In the genomic region with DNA sequence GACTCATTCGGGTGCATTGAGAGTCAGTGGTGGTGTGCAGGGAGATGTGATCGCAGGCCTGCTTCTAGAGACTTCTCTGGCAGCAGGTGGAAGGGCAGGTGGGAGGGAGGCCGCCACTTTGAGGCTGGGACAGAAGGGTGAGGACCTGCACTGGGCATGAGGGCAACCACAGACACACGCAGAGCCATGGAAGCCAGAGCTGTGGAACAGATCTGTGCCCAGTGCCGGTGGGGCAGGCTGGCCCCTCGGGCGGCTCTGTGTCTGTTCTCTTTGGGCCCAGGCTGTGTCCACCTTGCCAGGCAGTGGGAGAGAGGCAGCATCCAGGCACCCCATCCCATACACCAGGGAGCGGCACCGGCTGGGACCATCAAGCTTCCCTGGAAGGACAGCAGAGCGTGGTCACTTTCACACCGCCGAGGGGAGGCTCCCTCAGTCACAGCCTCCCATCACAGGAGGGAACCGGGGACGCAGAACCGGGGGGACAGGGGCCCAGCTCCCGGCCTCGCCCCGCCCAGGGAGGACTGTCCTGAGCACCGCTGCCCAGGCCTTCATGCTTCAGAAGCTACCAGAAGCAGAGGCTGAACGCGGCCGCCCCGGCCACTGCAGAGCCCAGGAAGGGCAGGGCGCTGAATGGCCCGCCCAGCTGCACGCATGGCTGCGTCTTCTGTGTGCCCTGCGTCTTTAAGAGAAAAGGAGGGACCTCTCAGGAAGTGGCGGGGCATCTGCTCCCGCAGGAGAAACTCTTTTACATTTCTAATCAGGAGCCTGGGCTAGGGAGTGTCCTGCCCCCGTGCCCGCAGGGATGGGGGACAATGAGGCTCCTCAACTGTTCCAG, we compare ENCODE assay signal across 8 cellular contexts. TPM values are rescaled to one million over a fixed set of nuclear protein-coding genes. Genes with fewer than 3 reads are reported as not detected.
DNase-seq lines count a peak whose midpoint lies in the region; ATAC-seq, FAIRE-seq and TF ChIP-seq lines count a peak whose summit lies in the region.

No MANE protein-coding gene starts in this region.

- POLR2A ChIA-PET in HepG2 (lab: Yijun Ruan, JAX), result no interaction called here

- ATAC-seq in right lobe of liver (peak in 3 of 4 donors; percentile 6 to 23 (median 17)), HepG2 (no peak; the same call in 2 of the 3 replicates), heart right ventricle (peak; percentile 35 to 69 (median 56))

- 5% methylated on average over 3 of the region's 32 CpGs for WGBS in right lobe of liver (ENCODE audit: insufficient coverage, low coverage, low lambda C conversion rate, missing lambda C conversion rate)
- 25% methylated on average over 2 of the region's 32 CpGs for WGBS in HepG2 (ENCODE audit: low lambda C conversion rate)
- WGBS in heart right ventricle, 2 donors, result 49 to 50% methylated on average over 32 of the region's 32 CpGs

- H3K79me2 ChIP-seq in HepG2 (ENCODE audit: insufficient read depth, low read length), result no peaks in the 10 kb centered on the region

- CTCF ChIA-PET in HepG2 (lab: Yijun Ruan, JAX; ENCODE audit: low intra/inter-chr PET ratio, low total read pairs), result no interaction called here

- H3K27ac ChIP-seq in right lobe of liver, result no peak overlapping the region
- H3K27ac ChIP-seq in HepG2 (ENCODE audit: extremely low read length, insufficient read depth, low read length), result no peak overlapping the region
- H3K27ac ChIP-seq in heart right ventricle, result peak overlapping the region in 7 of 10 donors; percentile 1 to 64 (median 25)
- H3K27ac ChIP-seq in skeletal muscle tissue (ENCODE audit: low read depth, low read length), result no peak overlapping the region

- TF ChIP-seq POLR2A in right lobe of liver (IDR thresholded peaks at IDR 0.05), result no peak
- no peak for TF ChIP-seq POLR2A in HepG2 (IDR thresholded peaks at IDR 0.05; ENCODE audit: insufficient read depth in 1 of 2, low read depth in 2 of 2, low read length in 2 of 2)

- no peaks in the 10 kb centered on the region for H4K20me1 ChIP-seq in HepG2 (ENCODE audit: insufficient read depth, low read length)

- H3K4me2 ChIP-seq in HepG2 (ENCODE audit: low read depth, low read length), result no peak overlapping the region

- TF ChIP-seq EP300 in HepG2 (IDR thresholded peaks at IDR 0.05; ENCODE audit: low read depth in 2 of 2, low read length in 2 of 2) (no peak), HepG2 (CRISPR knock-in tag; IDR thresholded peaks at IDR 0.05; ENCODE audit: borderline replicate concordance) (no peak)

- no TSS peak for BruUV-seq in HepG2 (replicated peaks; lab: Mats Ljungman, UMichigan)

- no peak for TF ChIP-seq RAD21 in HepG2 (CRISPR knock-in tag; IDR thresholded peaks at IDR 0.05)

- H3K9me3 ChIP-seq in right lobe of liver (no peaks in the 10 kb centered on the region), HepG2 (ENCODE audit: low read length) (no peaks in the 10 kb centered on the region), heart right ventricle (no peaks in the 10 kb centered on the region), skeletal muscle tissue (ENCODE audit: control insufficient read depth in 3 of 3, low read length in 3 of 3) (no peaks in the 10 kb centered on the region)

- H3K4me3 ChIP-seq in right lobe of liver (peak overlapping the region in 1 of 3 donors; percentile 28), HepG2 (replicated peaks in 1 of 3; ENCODE audit: insufficient read depth in 1 of 3, low read depth in 2 of 3, low read length in 3 of 3) (no peak overlapping the region), heart right ventricle (peak overlapping the region; percentile 18 to 51 (median 42)), skeletal muscle tissue (ENCODE audit: low read length in 3 of 3) (peak overlapping the region; percentile 52 to 65 (median 54))

- no peaks in the 10 kb centered on the region for H3K4me1 ChIP-seq in right lobe of liver
- no peaks in the 10 kb centered on the region for H3K4me1 ChIP-seq in HepG2 (ENCODE audit: insufficient read depth, low read length)
- H3K4me1 ChIP-seq in heart right ventricle, result peaks cover 0 to 20% (median 9%) of the 10 kb centered on the region in 9 donors
- peaks cover 0 to 8% (median 3%) of the 10 kb centered on the region in 3 donors for H3K4me1 ChIP-seq in skeletal muscle tissue (ENCODE audit: control insufficient read depth in 3 of 3, insufficient read depth in 3 of 3, low read length in 3 of 3)

- H3K27me3 ChIP-seq in right lobe of liver (peaks cover 0 to 23% of the 10 kb centered on the region in 2 donors), HepG2 (ENCODE audit: control insufficient read depth in 1 of 2, insufficient read depth in 2 of 2, low read length in 2 of 2) (peaks cover 19 to 89% of the 10 kb centered on the region in 2 experiments), heart right ventricle (peaks cover 0 to 90% (median 74%) of the 10 kb centered on the region in 7 donors), skeletal muscle tissue (ENCODE audit: control insufficient read depth in 3 of 3, insufficient read depth in 3 of 3, low read length in 3 of 3) (peaks cover 39 to 54% (median 40%) of the 10 kb centered on the region in 3 donors)

- H3K36me3 ChIP-seq in right lobe of liver (no peaks in the 10 kb centered on the region), HepG2 (replicated peaks in 1 of 2; ENCODE audit: control insufficient read depth in 1 of 2, insufficient read depth in 2 of 2, low read length in 2 of 2) (no peaks in the 10 kb centered on the region), heart right ventricle (no peaks in the 10 kb centered on the region), skeletal muscle tissue (ENCODE audit: control insufficient read depth in 3 of 3, insufficient read depth in 3 of 3, low read length in 3 of 3) (no peaks in the 10 kb centered on the region)

- no peak overlapping the region for H2AFZ ChIP-seq in HepG2 (ENCODE audit: low read length)

- FAIRE-seq in HepG2 (lab: Jason Lieb, UNC), result no peak

- intact Hi-C loops in right lobe of liver (cut with DNase I) (no loop called here), HepG2 (cut with micrococcal nuclease; ENCODE audit: unreplicated experiment) (no loop called here), heart right ventricle (cut with DNase I) (no loop called here)

- H3K9ac ChIP-seq in HepG2 (ENCODE audit: insufficient read depth, low read depth, low read length), result no peak overlapping the region
- no peak overlapping the region for H3K9ac ChIP-seq in skeletal muscle tissue (ENCODE audit: low read depth in 1 of 3, low read length in 3 of 3)

- DNase-seq in right lobe of liver, result no peak
- DNase-seq in HepG2 (ENCODE audit: low spot score), result no peak
- peak; percentile 36 for DNase-seq in RPMI8226
- DNase-seq in heart right ventricle, result no peak
- no peak for DNase-seq in NCI-H2196 (lab: John Stamatoyannopoulos, UW; ENCODE audit: unreplicated experiment)
- DNase-seq in stimulated activated CD4-positive, alpha-beta T cell treated with anti-CD3 and anti-CD28 coated beads, Interleukin-12 subunit alpha, Interleukin-12 subunit beta, amount 100 ng/mL, for 4 hours, result no peak
- DNase-seq in retina, result no peak

- no peak for TF ChIP-seq CTCF in right lobe of liver (IDR thresholded peaks at IDR 0.05)
- no peak for TF ChIP-seq CTCF in HepG2 (CRISPR knock-in tag; IDR thresholded peaks at IDR 0.05)
- no peak for TF ChIP-seq CTCF in heart right ventricle (IDR thresholded peaks at IDR 0.05)

- in situ Hi-C loops in HepG2 (cut with HindIII; ENCODE audit: extremely low pct_ligation_motif_present, low pct_unique_long_range_greater_than_20kb), result no loop called here

RNA-seq across cellular contexts. Expression of gene EN2, which starts 32.1 kb away (rescaled TPM):
- total RNA-seq in right lobe of liver (not detected), HepG2 (2016; rRNA removed; fragmentation: Illumina TruSeq; extraction: Trizol) (not detected in 2 replicates), heart right ventricle (under 1 TPM in 2 of 10 donors, not detected in 8; 0.07 to 0.08 TPM), skeletal muscle tissue (under 0.01 TPM)
- total RNA-seq in HepG2 (2016; cell fraction: cytosol; rRNA removed; fragmentation: Illumina TruSeq; extraction: Trizol; ENCODE audit: low read depth), result not detected in 2 replicates
- not detected in 2 replicates for total RNA-seq in HepG2 (2016; cell fraction: insoluble cytoplasmic fraction; rRNA removed; fragmentation: Illumina TruSeq; extraction: Trizol)
- total RNA-seq in HepG2 (2016; cell fraction: membrane; rRNA removed; fragmentation: Illumina TruSeq; extraction: Trizol), result not detected in 2 replicates
- not detected in 2 replicates for total RNA-seq in HepG2 (2016; cell fraction: nucleus; rRNA removed; fragmentation: Illumina TruSeq; extraction: Trizol)
- polyA plus RNA-seq in HepG2 (2011; rRNA removed) (not detected in 2 replicates), heart right ventricle (under 1 TPM; 0.01 to 0.07 TPM)
- not detected in 2 replicates for polyA plus RNA-seq in HepG2 (2011; cell fraction: cytosol; rRNA removed)
- polyA plus RNA-seq in HepG2 (2011; cell fraction: nucleus; rRNA removed), result not detected in 2 replicates
- polyA plus RNA-seq in HepG2 (2012), result not detected in 2 replicates
- not detected in 2 replicates for polyA plus RNA-seq in HepG2 (2016; cell fraction: cytosol; fragmentation: Illumina TruSeq; extraction: Trizol; ENCODE audit: low read depth)
- polyA plus RNA-seq in HepG2 (2016; cell fraction: insoluble cytoplasmic fraction; fragmentation: Illumina TruSeq; extraction: Trizol; ENCODE audit: low read depth), result not detected in 2 replicates
- not detected in 2 replicates for polyA plus RNA-seq in HepG2 (2016; cell fraction: membrane; fragmentation: Illumina TruSeq; extraction: Trizol; ENCODE audit: low read depth)
- polyA plus RNA-seq in HepG2 (2016; cell fraction: nucleus; fragmentation: Illumina TruSeq; extraction: Trizol; ENCODE audit: insufficient read depth, low read depth), result not detected in 2 replicates
- polyA minus RNA-seq in HepG2 (2011; rRNA and poly(A)+ RNA removed; ENCODE audit: low replicate concordance), result not detected in 2 replicates
- polyA minus RNA-seq in HepG2 (2011; cell fraction: cytosol; rRNA and poly(A)+ RNA removed), result not detected in 2 replicates
- not detected in 2 replicates for polyA minus RNA-seq in HepG2 (2011; cell fraction: nucleus; rRNA and poly(A)+ RNA removed)

RNA-seq across cellular contexts. Expression of gene CNPY1, which starts 56.3 kb away (rescaled TPM):
- total RNA-seq in right lobe of liver (under 1 TPM in 1 of 6 experiments, not detected in 5; 0.19 TPM), HepG2 (2016; rRNA removed; fragmentation: Illumina TruSeq; extraction: Trizol) (not detected in 2 replicates), heart right ventricle (not detected), skeletal muscle tissue (0.52 TPM)
- not detected in 2 replicates for total RNA-seq in HepG2 (2016; cell fraction: cytosol; rRNA removed; fragmentation: Illumina TruSeq; extraction: Trizol; ENCODE audit: low read depth)
- total RNA-seq in HepG2 (2016; cell fraction: insoluble cytoplasmic fraction; rRNA removed; fragmentation: Illumina TruSeq; extraction: Trizol), result not detected in 2 replicates
- not detected in 2 replicates for total RNA-seq in HepG2 (2016; cell fraction: membrane; rRNA removed; fragmentation: Illumina TruSeq; extraction: Trizol)
- total RNA-seq in HepG2 (2016; cell fraction: nucleus; rRNA removed; fragmentation: Illumina TruSeq; extraction: Trizol), result not detected in 2 replicates
- polyA plus RNA-seq in HepG2 (2011; rRNA removed) (not detected in 2 replicates), heart right ventricle (not detected)
- polyA plus RNA-seq in HepG2 (2011; cell fraction: cytosol; rRNA removed), result not detected in 2 replicates
- polyA plus RNA-seq in HepG2 (2011; cell fraction: nucleus; rRNA removed), result not detected in 2 replicates
- polyA plus RNA-seq in HepG2 (2012), result not detected in 2 replicates
- not detected in 2 replicates for polyA plus RNA-seq in HepG2 (2016; cell fraction: cytosol; fragmentation: Illumina TruSeq; extraction: Trizol; ENCODE audit: low read depth)
- not detected in 2 replicates for polyA plus RNA-seq in HepG2 (2016; cell fraction: insoluble cytoplasmic fraction; fragmentation: Illumina TruSeq; extraction: Trizol; ENCODE audit: low read depth)
- polyA plus RNA-seq in HepG2 (2016; cell fraction: membrane; fragmentation: Illumina TruSeq; extraction: Trizol; ENCODE audit: low read depth), result not detected in 2 replicates
- polyA plus RNA-seq in HepG2 (2016; cell fraction: nucleus; fragmentation: Illumina TruSeq; extraction: Trizol; ENCODE audit: insufficient read depth, low read depth), result not detected in 2 replicates
- not detected in 2 replicates for polyA minus RNA-seq in HepG2 (2011; rRNA and poly(A)+ RNA removed; ENCODE audit: low replicate concordance)
- polyA minus RNA-seq in HepG2 (2011; cell fraction: cytosol; rRNA and poly(A)+ RNA removed), result not detected in 2 replicates
- not detected in 2 replicates for polyA minus RNA-seq in HepG2 (2011; cell fraction: nucleus; rRNA and poly(A)+ RNA removed)

Comparison
In these comparisons a context has a peak if more than half of its experiments do, and no peak if none do; other contexts are left out.
1. H3K27ac ChIP-seq: peak in heart right ventricle (7 of 10); none in right lobe of liver (0 of 3), HepG2 (single experiment) and skeletal muscle tissue (single experiment).
2. H3K4me3 ChIP-seq: peak in heart right ventricle (10 of 10) and skeletal muscle tissue (3 of 3); none in HepG2 (0 of 3).